In genomic region chr19:41928221-41928683, GRCh38 we compare ENCODE assay signal across 9 cellular contexts. TPM values are rescaled to one million over a fixed set of nuclear protein-coding genes. Genes with fewer than 3 reads are reported as not detected.
A peak's percentile ranks its signal among the peaks of the same experiment; 100 is the strongest.
DNase-seq lines count a peak whose midpoint lies in the region; ATAC-seq and TF ChIP-seq lines count a peak whose summit lies in the region.
"Had no signal": no experiment of that assay in that cellular context is flagged by ENCODE, and none has a peak within 500 bp of the region (broad histone marks: within the 10 kb centered on the region; RNA-seq: fewer than 3 reads in every experiment).

Gene ERFL (minus strand): TSS chr19:41928449. CDS start chr19:41912919, 15,530 bp downstream.

- H3K9me3 Mint-ChIP-seq in MCF 10A (ENCODE audit: unreplicated experiment) (no peaks in the 10 kb centered on the region), progenitor cell of endocrine pancreas (ENCODE audit: low read depth) (no peaks in the 10 kb centered on the region)

- WGBS in esophagus, 2 donors, result 0 to 1% methylated on average over 18 to 49 of the region's 49 CpGs

- H3K27ac ChIP-seq in SK-N-MC (no peak within 1 kb of the TSS), esophagus (ENCODE audit: low read depth in 2 of 2, low read length in 1 of 2) (no peak within 1 kb of the TSS)

- H3K9ac ChIP-seq in SK-N-MC (ENCODE audit: insufficient read length), result peak within 1 kb of the TSS; percentile 10

- H3K4me3 Mint-ChIP-seq in MCF 10A (ENCODE audit: unreplicated experiment), result no peak within 1 kb of the TSS
- peak within 1 kb of the TSS; percentile 63 for H3K4me3 Mint-ChIP-seq in progenitor cell of endocrine pancreas (ENCODE audit: low read depth)

- peaks cover 19% of the 10 kb centered on the region for H3K27me3 Mint-ChIP-seq in MCF 10A (ENCODE audit: insufficient read depth, unreplicated experiment)
- peaks cover 44% of the 10 kb centered on the region for H3K27me3 Mint-ChIP-seq in progenitor cell of endocrine pancreas

- peaks cover 0 to 10% of the 10 kb centered on the region in 2 donors for H3K4me1 ChIP-seq in esophagus (ENCODE audit: control insufficient read depth in 2 of 2, insufficient read depth in 2 of 2, low read length in 1 of 2)

- H3K4me1 Mint-ChIP-seq in MCF 10A (ENCODE audit: insufficient read depth, unreplicated experiment), result peaks cover 9% of the 10 kb centered on the region
- H3K4me1 Mint-ChIP-seq in progenitor cell of endocrine pancreas (ENCODE audit: low read depth), result peaks cover 18% of the 10 kb centered on the region

- CTCF ChIA-PET in MCF 10A (lab: Yijun Ruan, JAX), result interaction anchor here (0.6 to 0.7 kb wide), 2 partner anchors 593 to 1582 kb away, joined by 3 read pairs; no protein-coding TSS in a partner anchor

- intact Hi-C loops in MCF 10A (cut with micrococcal nuclease), result no loop called here

- in situ Hi-C loops in T47D (cut with HindIII; ENCODE audit: low pct_unique_long_range_greater_than_20kb, low sequenced_read_pairs), result no loop called here

- ATAC-seq in GM19324 (IDR thresholded peaks at IDR 0.05; ENCODE audit: low FRiP score, unreplicated experiment) (no peak), GM19395 (IDR thresholded peaks at IDR 0.05; ENCODE audit: unreplicated experiment) (no peak)

- H3K4me3 ChIP-seq in SK-N-MC (peak within 1 kb of the TSS; percentile 88), esophagus (ENCODE audit: low read depth in 1 of 2, low read length in 2 of 2) (peak within 1 kb of the TSS; percentile 35 to 53)

- BruUV-seq in MCF 10A (replicated peaks; lab: Mats Ljungman, UMichigan), result no TSS peak

- H3K27ac Mint-ChIP-seq in MCF 10A (ENCODE audit: low read depth, unreplicated experiment) (no peak within 1 kb of the TSS), progenitor cell of endocrine pancreas (peak within 1 kb of the TSS; percentile 9)

- H3K36me3 ChIP-seq in SK-N-MC (ENCODE audit: insufficient read depth, low read length), result no peaks in the 10 kb centered on the region
- no peaks in the 10 kb centered on the region for H3K36me3 ChIP-seq in esophagus (ENCODE audit: control insufficient read depth in 2 of 2, insufficient read depth in 2 of 2, low read length in 1 of 2)

- H3K9me3 ChIP-seq in SK-N-MC (ENCODE audit: low read depth, low read length), result no peaks in the 10 kb centered on the region
- no peaks in the 10 kb centered on the region for H3K9me3 ChIP-seq in esophagus (ENCODE audit: control insufficient read depth in 2 of 2, insufficient read depth in 1 of 2, low read depth in 1 of 2, low read length in 1 of 2)

- H3K27me3 ChIP-seq in esophagus (ENCODE audit: control insufficient read depth in 1 of 2, insufficient read depth in 2 of 2, low read length in 2 of 2), result peaks cover 4 to 43% of the 10 kb centered on the region in 2 donors

- TF ChIP-seq CTCF in MCF 10A (IDR thresholded peaks at IDR 0.05; ENCODE audit: unreplicated experiment) (no peak), progenitor cell of endocrine pancreas (IDR thresholded peaks at IDR 0.05; ENCODE audit: unreplicated experiment) (no peak)

- POLR2A ChIA-PET in MCF 10A (lab: Yijun Ruan, JAX), result no interaction called here

- DNase-seq in T47D (ENCODE audit: low read depth in 1 of 2, low spot score in 1 of 2), result peak; percentile 41 to 45
- no peak for DNase-seq in MCF 10A (ENCODE audit: unreplicated experiment)
- DNase-seq in SK-N-MC (ENCODE audit: low read depth, low spot score), result no peak
- DNase-seq in progenitor cell of endocrine pancreas (ENCODE audit: low spot score, unreplicated experiment), result no peak
- DNase-seq in NCI-H774 (lab: John Stamatoyannopoulos, UW), result no peak

- H3K36me3 Mint-ChIP-seq in MCF 10A (ENCODE audit: insufficient read depth, unreplicated experiment), result no peaks in the 10 kb centered on the region
- no peaks in the 10 kb centered on the region for H3K36me3 Mint-ChIP-seq in progenitor cell of endocrine pancreas (ENCODE audit: insufficient read depth)

RNA-seq across cellular contexts. Expression of gene ERFL, which starts in this region (rescaled TPM):
- total RNA-seq in MCF 10A (2022), result 0.34 TPM in 1 of 2 replicates, not detected in the other
- polyA plus RNA-seq in esophagus, result under 1 TPM; 0.07 to 0.24 TPM
- total RNA-seq in progenitor cell of endocrine pancreas, result 0.84 and 1.2 TPM in 2 replicates
- total RNA-seq: dermis microvascular lymphatic vessel endothelial cell had no signal

Comparison
In these comparisons a context has a peak if more than half of its experiments do, and no peak if none do; other contexts are left out.
1. DNase-seq: peak in T47D (2 of 2); none in MCF 10A (single experiment), SK-N-MC (single experiment), progenitor cell of endocrine pancreas (single experiment) and NCI-H774 (single experiment).